Comparison of ENCODE assay signal across 21 cellular contexts in genomic region chr2:226746206-226746800, GRCh38.
"Had no signal": no experiment of that assay in that cellular context is flagged by ENCODE, and none has a peak within 500 bp of the region (broad histone marks: within the 10 kb centered on the region; RNA-seq: fewer than 3 reads in every experiment).

No MANE protein-coding gene starts in this region.

- H3K4me1 Mint-ChIP-seq: activated CD4-positive, alpha-beta T cell treated with anti-CD3 and anti-CD28 coated beads, Interleukin-2, amount 10 ng/mL, durations not matched to agents 7 days and 5 days; T-helper 17 cell had no signal

- H3K27ac Mint-ChIP-seq: activated B cell treated with CpG ODN at 0.5 μM for 24 hours; activated CD4-positive, alpha-beta memory T cell treated with anti-CD3 and anti-CD28 coated beads for 36 hours; activated CD4-positive, alpha-beta T cell treated with anti-CD3 and anti-CD28 coated beads, Interleukin-2, amount 10 ng/mL, durations not matched to agents 7 days and 5 days; activated naive CD4-positive, alpha-beta T cell treated with anti-CD3 and anti-CD28 coated beads, Interleukin-2, amount 50 U/mL, for 72 hours; T-helper 17 cell had no signal

- H3K36me3 Mint-ChIP-seq: activated CD4-positive, alpha-beta memory T cell treated with anti-CD3 and anti-CD28 coated beads for 36 hours; activated naive CD4-positive, alpha-beta T cell treated with anti-CD3 and anti-CD28 coated beads, Interleukin-2, amount 50 U/mL, for 72 hours had no signal

- ATAC-seq: activated naive CD4-positive, alpha-beta T cell treated with anti-CD3 and anti-CD28 coated beads, Interleukin-2, amount 50 U/mL, for 72 hours; activated T-cell treated with anti-CD3 and anti-CD28 coated beads, Interleukin-2, amount 50 U/mL, for 4 hours; T-helper 17 cell had no signal

- H3K9me3 Mint-ChIP-seq: activated B cell treated with CpG ODN at 0.5 μM for 24 hours; activated CD4-positive, alpha-beta memory T cell treated with anti-CD3 and anti-CD28 coated beads for 36 hours; activated CD4-positive, alpha-beta T cell treated with anti-CD3 and anti-CD28 coated beads, Interleukin-2, amount 10 ng/mL, durations not matched to agents 7 days and 5 days; activated naive CD4-positive, alpha-beta T cell treated with anti-CD3 and anti-CD28 coated beads, Interleukin-2, amount 50 U/mL, for 72 hours; activated T-cell treated with anti-CD3 and anti-CD28 coated beads, Interleukin-2, amount 50 U/mL, for 4 hours had no signal

- DNase-seq: activated B cell treated with CpG ODN at 0.5 μM for 24 hours; activated CD4-positive, alpha-beta memory T cell treated with anti-CD3 and anti-CD28 coated beads for 36 hours; activated CD4-positive, alpha-beta T cell treated with anti-CD3 and anti-CD28 coated beads for 1 hour; activated CD4-positive, alpha-beta T cell treated with anti-CD3 and anti-CD28 coated beads, Interleukin-2, amount 10 ng/mL, durations not matched to agents 7 days and 5 days; activated CD8-positive, alpha-beta memory T cell treated with anti-CD3 and anti-CD28 coated beads for 24 hours; activated effector memory CD4-positive, alpha-beta T cell treated with anti-CD3 and anti-CD28 coated beads, Interleukin-2, amount 50 U/mL, for 16 hours; activated naive CD4-positive, alpha-beta T cell treated with Interleukin-2 at 50 U/mL for 16 hours; activated T-cell treated with anti-CD3 and anti-CD28 coated beads, Interleukin-2, amount 50 U/mL, for 4 hours; Kasumi-1; KBM-7; NCI-H146; NCI-H187 treated with DMSO at 0.1 percent for 48 hours; NCI-H2171; NCI-H2227 treated with DMSO at 0.1 percent for 48 hours; NCI-H510A; NCI-H526 treated with DMSO at 0.1 percent for 48 hours; NCI-H82; SIG-M5; T-helper 17 cell; T-helper 9 cell had no signal

- H3K4me3 Mint-ChIP-seq: activated B cell treated with CpG ODN at 0.5 μM for 24 hours; activated CD4-positive, alpha-beta memory T cell treated with anti-CD3 and anti-CD28 coated beads for 36 hours; activated CD4-positive, alpha-beta T cell treated with anti-CD3 and anti-CD28 coated beads, Interleukin-2, amount 10 ng/mL, durations not matched to agents 7 days and 5 days; activated T-cell treated with anti-CD3 and anti-CD28 coated beads, Interleukin-2, amount 50 U/mL, for 4 hours; T-helper 17 cell had no signal

- H3K27me3 Mint-ChIP-seq: activated B cell treated with CpG ODN at 0.5 μM for 24 hours; activated CD4-positive, alpha-beta T cell treated with anti-CD3 and anti-CD28 coated beads, Interleukin-2, amount 10 ng/mL, durations not matched to agents 7 days and 5 days had no signal
